In genomic region chr1:109531826-109532364, GRCh38 we compare ENCODE assay signal across 11 cellular contexts. TPM values are rescaled to one million over a fixed set of nuclear protein-coding genes. Genes with fewer than 3 reads are reported as not detected.
DNase-seq lines count a peak whose midpoint lies in the region; ATAC-seq and TF ChIP-seq lines count a peak whose summit lies in the region.
"Had no signal": no experiment of that assay in that cellular context is flagged by ENCODE, and none has a peak within 500 bp of the region (broad histone marks: within the 10 kb centered on the region; RNA-seq: fewer than 3 reads in every experiment).

No MANE protein-coding gene starts in this region.

- no peak for TF ChIP-seq CTCF in OCI-LY3 (IDR thresholded peaks at IDR 0.05; ENCODE audit: low read depth, low read length)
- no peak for TF ChIP-seq CTCF in fibroblast of mammary gland (conservative IDR thresholded peaks at IDR 0.05; ENCODE audit: control insufficient read depth, insufficient read depth, low read depth, low read length)
- no peak for TF ChIP-seq CTCF in suprapubic skin (IDR thresholded peaks at IDR 0.05)

- H3K4me1 Mint-ChIP-seq in activated naive CD4-positive, alpha-beta T cell treated with anti-CD3 and anti-CD28 coated beads, Interleukin-2, amount 50 U/mL, for 24 hours: peaks cover 34% of the 10 kb centered on the region

- peak overlapping the region; percentile 90 for H3K4me2 ChIP-seq in OCI-LY3 (ENCODE audit: low read length)

- H3K4me3 Mint-ChIP-seq in activated naive CD4-positive, alpha-beta T cell treated with anti-CD3 and anti-CD28 coated beads, Interleukin-2, amount 50 U/mL, for 24 hours: peak overlapping the region; percentile 79

- no peak for TF ChIP-seq POLR2A in suprapubic skin (IDR thresholded peaks at IDR 0.05)

- H3K36me3 ChIP-seq in OCI-LY3 (replicated peaks; ENCODE audit: low read depth, low read length) (no peaks in the 10 kb centered on the region), suprapubic skin (no peaks in the 10 kb centered on the region)
- H3K36me3 ChIP-seq: stomach had no signal

- no peaks in the 10 kb centered on the region for H3K27me3 Mint-ChIP-seq in activated naive CD4-positive, alpha-beta T cell treated with anti-CD3 and anti-CD28 coated beads, Interleukin-2, amount 50 U/mL, for 24 hours

- WGBS in suprapubic skin: 68% methylated on average over 7 of the region's 16 CpGs

- intact Hi-C loops in left colon (cut with DNase I, micrococcal nuclease): loop anchor here (5.0 kb wide), 3 partner anchors 35 to 265 kb away; partner anchors contain the start of gene CYB561D1 (in 1 of the 2)

- H3K27ac Mint-ChIP-seq in activated naive CD4-positive, alpha-beta T cell treated with anti-CD3 and anti-CD28 coated beads, Interleukin-2, amount 50 U/mL, for 24 hours: no peak overlapping the region

- TF ChIP-seq EP300 in suprapubic skin (IDR thresholded peaks at IDR 0.05): no peak

- H3K9me3 Mint-ChIP-seq in activated naive CD4-positive, alpha-beta T cell treated with anti-CD3 and anti-CD28 coated beads, Interleukin-2, amount 50 U/mL, for 24 hours: no peaks in the 10 kb centered on the region

- no peaks in the 10 kb centered on the region for H4K20me1 ChIP-seq in OCI-LY3 (ENCODE audit: insufficient read depth, low read length)

- H2AFZ ChIP-seq in OCI-LY3 (ENCODE audit: low read depth, low read length): peak overlapping the region; percentile 76

- H3K27me3 ChIP-seq in OCI-LY3 (ENCODE audit: low read depth, low read length) (no peaks in the 10 kb centered on the region), suprapubic skin (no peaks in the 10 kb centered on the region)
- H3K27me3 ChIP-seq: stomach had no signal

- H3K36me3 Mint-ChIP-seq in activated naive CD4-positive, alpha-beta T cell treated with anti-CD3 and anti-CD28 coated beads, Interleukin-2, amount 50 U/mL, for 24 hours: no peaks in the 10 kb centered on the region

- DNase-seq in activated naive CD4-positive, alpha-beta T cell (lab: John Stamatoyannopoulos, UW): no peak
- DNase-seq in fibroblast of mammary gland (ENCODE audit: low read depth) (peak; percentile 19), suprapubic skin (ENCODE audit: low spot score in 2 of 2) (no peak), NCI-H69 (lab: John Stamatoyannopoulos, UW) (no peak), NCI-H2171 (lab: John Stamatoyannopoulos, UW) (no peak), left colon (no peak)

- H3K27ac ChIP-seq in OCI-LY3 (ENCODE audit: low read length) (no peak overlapping the region), suprapubic skin (no peak overlapping the region)

- H3K9ac ChIP-seq in OCI-LY3 (ENCODE audit: low read length): peak overlapping the region; percentile 48; the same call in 1 of the 2 replicates

- H3K79me2 ChIP-seq in OCI-LY3 (ENCODE audit: low read length): no peaks in the 10 kb centered on the region

- H3K9me3 ChIP-seq in OCI-LY3 (ENCODE audit: insufficient read depth, low read length) (no peaks in the 10 kb centered on the region), suprapubic skin (no peaks in the 10 kb centered on the region)
- H3K9me3 ChIP-seq: stomach had no signal

- ATAC-seq in left colon: no peak

- H3K4me3 ChIP-seq in OCI-LY3 (ENCODE audit: low read length) (peak overlapping the region; percentile 74), fibroblast of mammary gland (ENCODE audit: control insufficient read depth, low read depth, low read length) (peak overlapping the region; percentile 13), suprapubic skin (peak overlapping the region; percentile 3)
- H3K4me3 ChIP-seq: lung had no signal

- H3K4me1 ChIP-seq in OCI-LY3 (ENCODE audit: low read length): peaks cover 46% of the 10 kb centered on the region
- peaks cover 16% of the 10 kb centered on the region for H3K4me1 ChIP-seq in suprapubic skin

RNA-seq across cellular contexts. Expression of gene GPR61, which starts 7.8 kb away (rescaled TPM):
- total RNA-seq in suprapubic skin (1 to 10 TPM in 1 of 4 donors, under 1 TPM in 1, not detected in 2; 0.19 to 1.4 TPM), left colon (under 1 TPM in 1 of 2 donors, not detected in 1; 0.36 TPM)
- total RNA-seq: bronchial epithelial cell, lung, stomach had no signal

RNA-seq across cellular contexts. Expression of gene GNAI3, which starts 16.5 kb away (rescaled TPM):
- total RNA-seq in suprapubic skin (10 to 100 TPM in 2 of 4 donors, 1 to 10 TPM in 2; 6.7 to 11.1 (median 9.5) TPM), left colon (1 to 10 TPM; 7.0 to 7.7 TPM)

RNA-seq across cellular contexts. Expression of gene AMIGO1, which starts 22.4 kb away (rescaled TPM):
- total RNA-seq in suprapubic skin (1 to 10 TPM; 2.1 to 8.5 (median 4.7) TPM), left colon (1 to 10 TPM; 3.8 to 5.6 TPM)

RNA-seq across cellular contexts. Expression of gene CYB561D1, which starts 38.0 kb away (rescaled TPM):
- 10 to 100 TPM; 12.3 to 27.4 (median 24.7) TPM for total RNA-seq in suprapubic skin
- total RNA-seq in left colon: 10 to 100 TPM; 10.0 to 18.7 TPM

RNA-seq across cellular contexts. Expression of gene ATXN7L2, which starts 48.2 kb away (rescaled TPM):
- total RNA-seq in suprapubic skin (1 to 10 TPM; 5.1 to 8.4 (median 7.2) TPM), left colon (1 to 10 TPM; 1.8 to 1.9 TPM)

Comparison
In these comparisons a context has a peak if more than half of its experiments do, and no peak if none do; other contexts are left out.
1. H3K4me3 ChIP-seq: peak in every context shown above with its lines; median percentile 74 in OCI-LY3; 13 in fibroblast of mammary gland; 3 in suprapubic skin.